Comparison of ENCODE assay signal across 2 cellular contexts in the genomic region with DNA sequence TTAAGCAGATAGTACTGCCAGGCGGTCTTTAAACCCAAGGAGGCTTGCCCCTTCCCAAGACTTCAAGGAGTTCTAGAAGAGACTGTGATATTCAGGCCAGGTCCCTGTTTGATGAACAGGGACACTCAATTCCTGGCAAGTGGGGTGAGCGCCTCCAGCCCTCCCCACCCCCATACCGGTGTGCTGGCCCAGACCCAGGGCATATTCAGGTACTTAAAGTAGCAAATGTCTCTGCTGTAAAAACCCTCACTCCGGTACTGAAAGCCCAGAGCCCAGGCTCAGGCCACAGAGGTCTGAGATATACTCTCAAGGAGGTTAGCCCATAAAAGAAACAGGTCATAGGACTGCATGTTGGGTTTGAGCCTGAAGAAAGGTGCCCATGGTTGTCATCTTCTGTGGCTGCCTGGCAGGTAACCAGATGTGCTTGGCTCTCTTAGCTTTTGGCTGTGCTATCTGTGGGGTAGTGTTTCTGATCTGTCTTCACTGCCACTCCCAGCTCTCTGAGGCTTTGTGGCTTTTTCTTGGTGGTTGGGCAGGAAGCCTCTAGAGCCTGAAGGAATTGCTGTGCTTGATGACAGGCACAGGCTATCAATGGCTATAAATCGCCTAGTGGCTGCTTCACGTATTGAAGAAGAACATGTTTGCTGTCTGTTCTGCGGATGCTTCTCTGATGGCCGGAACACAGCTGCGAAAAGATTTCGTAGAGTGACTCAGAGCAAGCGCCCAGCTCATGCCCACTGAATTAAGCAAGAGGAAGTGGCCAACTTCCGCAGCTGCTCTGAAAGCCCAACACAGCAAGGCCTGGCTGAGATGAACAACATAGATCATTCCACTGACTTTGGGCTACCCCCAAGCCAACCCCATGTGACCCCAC.
TF ChIP-seq lines count a peak whose summit lies in the region.

No MANE protein-coding gene starts in this region.

TF ChIP-seq in liver, 16 proteins besides CTCF, POLR2A, EP300 and RAD21 (continued from another document):
- TF ChIP-seq REST (IDR thresholded peaks at IDR 0.05): no peak

TF ChIP-seq in HepG2, 621 proteins besides CTCF, POLR2A, EP300 and RAD21 (continued from another document and continues in another):
- TF ChIP-seq AFF4 (CRISPR knock-in tag; IDR thresholded peaks at IDR 0.05): no peak
- TF ChIP-seq PRDM15 (CRISPR knock-in tag; IDR thresholded peaks at IDR 0.05): no peak
- TF ChIP-seq KIAA2018 (CRISPR knock-in tag; IDR thresholded peaks at IDR 0.05; ENCODE audit: borderline replicate concordance): no peak
- TF ChIP-seq NBN (conservative IDR thresholded peaks at IDR 0.05): no peak
- TF ChIP-seq SOX5 (CRISPR knock-in tag; IDR thresholded peaks at IDR 0.05; ENCODE audit: borderline replicate concordance): no peak
- TF ChIP-seq ATF4 (CRISPR knock-in tag; IDR thresholded peaks at IDR 0.05): no peak
- no peak for TF ChIP-seq SIX1 (CRISPR knock-in tag; IDR thresholded peaks at IDR 0.05; ENCODE audit: borderline replicate concordance)
- TF ChIP-seq PLSCR1 (CRISPR knock-in tag; IDR thresholded peaks at IDR 0.05; ENCODE audit: borderline replicate concordance): no peak
- TF ChIP-seq, protein P1, sequence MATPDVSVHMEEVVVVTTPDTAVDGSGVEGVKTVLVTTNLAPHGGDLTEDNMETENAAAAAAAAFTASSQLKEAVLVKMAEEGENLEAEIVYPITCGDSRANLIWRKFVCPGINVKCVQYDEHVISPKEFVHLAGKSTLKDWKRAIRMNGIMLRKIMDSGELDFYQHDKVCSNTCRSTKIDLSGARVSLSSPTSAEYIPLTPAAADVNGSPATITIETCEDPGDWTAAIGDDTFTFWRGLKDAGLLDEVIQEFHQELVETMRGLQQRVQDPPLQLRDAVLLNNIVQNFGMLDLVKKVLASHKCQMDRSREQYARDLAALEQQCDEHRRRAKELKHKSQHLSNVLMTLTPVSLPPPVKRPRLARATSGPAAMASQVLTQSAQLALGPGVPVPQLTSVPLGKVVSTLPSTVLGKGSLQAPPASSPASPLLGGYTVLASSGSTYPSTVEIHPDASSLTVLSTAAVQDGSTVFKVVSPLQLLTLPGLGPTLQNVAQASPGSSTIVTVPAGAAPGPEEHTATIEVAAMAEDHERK (CRISPR knock-in tag; IDR thresholded peaks at IDR 0.05; ENCODE audit: low read depth): no peak
- TF ChIP-seq ZNF562 (CRISPR knock-in tag; IDR thresholded peaks at IDR 0.05; ENCODE audit: borderline replicate concordance): no peak
- TF ChIP-seq, protein P2, sequence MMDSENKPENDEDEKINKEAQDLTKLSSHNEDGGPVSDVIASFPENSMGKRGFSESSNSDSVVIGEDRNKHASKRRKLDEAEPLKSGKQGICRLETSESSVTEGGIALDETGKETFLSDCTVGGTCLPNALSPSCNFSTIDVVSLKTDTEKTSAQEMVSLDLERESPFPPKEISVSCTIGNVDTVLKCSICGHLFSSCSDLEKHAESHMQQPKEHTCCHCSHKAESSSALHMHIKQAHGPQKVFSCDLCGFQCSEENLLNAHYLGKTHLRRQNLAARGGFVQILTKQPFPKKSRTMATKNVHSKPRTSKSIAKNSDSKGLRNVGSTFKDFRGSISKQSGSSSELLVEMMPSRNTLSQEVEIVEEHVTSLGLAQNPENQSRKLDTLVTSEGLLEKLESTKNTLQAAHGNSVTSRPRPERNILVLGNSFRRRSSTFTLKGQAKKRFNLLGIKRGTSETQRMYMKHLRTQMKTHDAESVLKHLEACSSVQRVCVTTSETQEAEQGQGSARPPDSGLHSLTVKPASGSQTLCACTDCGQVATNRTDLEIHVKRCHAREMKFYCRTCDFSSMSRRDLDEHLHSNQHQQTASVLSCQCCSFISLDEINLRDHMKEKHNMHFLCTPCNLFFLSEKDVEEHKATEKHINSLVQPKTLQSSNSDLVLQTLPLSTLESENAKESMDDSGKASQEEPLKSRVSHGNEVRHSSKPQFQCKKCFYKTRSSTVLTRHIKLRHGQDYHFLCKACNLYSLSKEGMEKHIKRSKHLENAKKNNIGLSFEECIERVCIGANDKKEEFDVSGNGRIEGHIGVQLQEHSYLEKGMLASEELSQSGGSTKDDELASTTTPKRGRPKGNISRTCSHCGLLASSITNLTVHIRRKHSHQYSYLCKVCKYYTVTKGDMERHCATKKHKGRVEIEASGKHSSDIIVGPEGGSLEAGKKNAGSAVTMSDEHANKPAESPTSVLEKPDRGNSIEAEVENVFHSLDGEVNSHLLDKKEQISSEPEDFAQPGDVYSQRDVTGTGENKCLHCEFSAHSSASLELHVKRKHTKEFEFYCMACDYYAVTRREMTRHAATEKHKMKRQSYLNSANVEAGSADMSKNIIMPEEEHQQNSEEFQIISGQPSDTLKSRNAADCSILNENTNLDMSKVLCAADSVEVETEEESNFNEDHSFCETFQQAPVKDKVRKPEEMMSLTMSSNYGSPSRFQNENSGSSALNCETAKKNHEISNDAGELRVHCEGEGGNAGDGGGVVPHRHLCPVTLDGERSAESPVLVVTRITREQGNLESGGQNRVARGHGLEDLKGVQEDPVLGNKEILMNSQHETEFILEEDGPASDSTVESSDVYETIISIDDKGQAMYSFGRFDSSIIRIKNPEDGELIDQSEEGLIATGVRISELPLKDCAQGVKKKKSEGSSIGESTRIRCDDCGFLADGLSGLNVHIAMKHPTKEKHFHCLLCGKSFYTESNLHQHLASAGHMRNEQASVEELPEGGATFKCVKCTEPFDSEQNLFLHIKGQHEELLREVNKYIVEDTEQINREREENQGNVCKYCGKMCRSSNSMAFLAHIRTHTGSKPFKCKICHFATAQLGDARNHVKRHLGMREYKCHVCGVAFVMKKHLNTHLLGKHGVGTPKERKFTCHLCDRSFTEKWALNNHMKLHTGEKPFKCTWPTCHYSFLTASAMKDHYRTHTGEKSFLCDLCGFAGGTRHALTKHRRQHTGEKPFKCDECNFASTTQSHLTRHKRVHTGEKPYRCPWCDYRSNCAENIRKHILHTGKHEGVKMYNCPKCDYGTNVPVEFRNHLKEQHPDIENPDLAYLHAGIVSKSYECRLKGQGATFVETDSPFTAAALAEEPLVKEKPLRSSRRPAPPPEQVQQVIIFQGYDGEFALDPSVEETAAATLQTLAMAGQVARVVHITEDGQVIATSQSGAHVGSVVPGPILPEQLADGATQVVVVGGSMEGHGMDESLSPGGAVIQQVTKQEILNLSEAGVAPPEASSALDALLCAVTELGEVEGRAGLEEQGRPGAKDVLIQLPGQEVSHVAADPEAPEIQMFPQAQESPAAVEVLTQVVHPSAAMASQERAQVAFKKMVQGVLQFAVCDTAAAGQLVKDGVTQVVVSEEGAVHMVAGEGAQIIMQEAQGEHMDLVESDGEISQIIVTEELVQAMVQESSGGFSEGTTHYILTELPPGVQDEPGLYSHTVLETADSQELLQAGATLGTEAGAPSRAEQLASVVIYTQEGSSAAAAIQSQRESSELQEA (CRISPR knock-in tag; IDR thresholded peaks at IDR 0.05; ENCODE audit: not compliant biosample characterization): no peak
- TF ChIP-seq HIVEP1 (CRISPR knock-in tag; IDR thresholded peaks at IDR 0.05): no peak
